ENCODE assay signal across 10 cellular contexts in the genomic region with DNA sequence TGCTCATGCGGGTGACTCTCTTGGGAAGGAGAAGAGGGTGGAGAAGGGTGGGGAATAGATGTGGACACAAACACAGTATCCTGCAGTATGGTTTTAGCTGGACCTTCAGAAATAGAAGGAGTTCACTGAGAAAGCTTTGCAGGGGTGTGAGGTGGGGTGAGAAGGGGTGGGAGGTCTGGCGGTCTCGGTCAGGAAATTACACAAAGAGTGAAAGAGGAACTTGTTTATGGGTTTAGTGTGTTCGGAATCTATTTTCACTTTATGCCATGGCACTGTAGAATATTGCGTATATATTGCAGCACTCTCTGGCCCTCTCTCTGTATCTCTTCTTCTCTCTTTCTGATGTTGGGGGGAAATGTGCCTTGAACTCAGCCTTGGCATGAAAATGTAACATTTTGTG.
DNase-seq lines count a peak whose midpoint lies in the region; ATAC-seq and TF ChIP-seq lines count a peak whose summit lies in the region.
"Had no signal": no experiment of that assay in that cellular context is flagged by ENCODE, and none has a peak within 500 bp of the region (broad histone marks: within the 10 kb centered on the region; RNA-seq: fewer than 3 reads in every experiment).

No MANE protein-coding gene starts in this region.

- H3K27ac ChIP-seq in effector memory CD4-positive, alpha-beta T cell (ENCODE audit: insufficient read depth, low read length, poor library complexity, severe bottlenecking): no peak overlapping the region

- intact Hi-C loops in mucosa of descending colon (cut with DNase I, micrococcal nuclease): no loop called here

- peaks cover 13% of the 10 kb centered on the region for H3K27me3 Mint-ChIP-seq in activated T-cell treated with anti-CD3 and anti-CD28 coated beads, Interleukin-2, amount 50 U/mL, for 24 hours

- no peaks in the 10 kb centered on the region for H3K36me3 ChIP-seq in mucosa of descending colon (ENCODE audit: low read depth)
- H3K36me3 ChIP-seq in effector memory CD4-positive, alpha-beta T cell (ENCODE audit: control insufficient read depth, insufficient read depth, low read length): no peaks in the 10 kb centered on the region

- no peak overlapping the region for H3K4me3 Mint-ChIP-seq in activated T-cell treated with anti-CD3 and anti-CD28 coated beads, Interleukin-2, amount 50 U/mL, for 24 hours
- H3K4me3 Mint-ChIP-seq: activated naive CD8-positive, alpha-beta T cell treated with anti-CD3 and anti-CD28 coated beads, Interleukin-2, amount 10 ng/mL, durations not matched to agents 7 days and 5 days had no signal

- no peaks in the 10 kb centered on the region for H3K4me1 Mint-ChIP-seq in activated T-cell treated with anti-CD3 and anti-CD28 coated beads, Interleukin-2, amount 50 U/mL, for 24 hours (ENCODE audit: low read depth)
- H3K4me1 Mint-ChIP-seq: activated naive CD8-positive, alpha-beta T cell treated with anti-CD3 and anti-CD28 coated beads, Interleukin-2, amount 10 ng/mL, durations not matched to agents 7 days and 5 days had no signal

- H3K4me1 ChIP-seq in mucosa of descending colon (ENCODE audit: low read depth): no peaks in the 10 kb centered on the region
- no peaks in the 10 kb centered on the region for H3K4me1 ChIP-seq in effector memory CD4-positive, alpha-beta T cell (ENCODE audit: control insufficient read depth, insufficient read depth, low read length, poor library complexity, severe bottlenecking)

- H3K9me3 ChIP-seq in mucosa of descending colon: peaks cover 15% of the 10 kb centered on the region
- no peaks in the 10 kb centered on the region for H3K9me3 ChIP-seq in effector memory CD4-positive, alpha-beta T cell (ENCODE audit: control insufficient read depth, low read length)

- TF ChIP-seq CTCF in mucosa of descending colon (IDR thresholded peaks at IDR 0.05): no peak

- H3K36me3 Mint-ChIP-seq in activated T-cell treated with anti-CD3 and anti-CD28 coated beads, Interleukin-2, amount 50 U/mL, for 24 hours (ENCODE audit: low read depth): no peaks in the 10 kb centered on the region
- H3K36me3 Mint-ChIP-seq: activated naive CD8-positive, alpha-beta T cell treated with anti-CD3 and anti-CD28 coated beads, Interleukin-2, amount 10 ng/mL, durations not matched to agents 7 days and 5 days had no signal

- H3K27ac Mint-ChIP-seq in activated T-cell treated with anti-CD3 and anti-CD28 coated beads, Interleukin-2, amount 50 U/mL, for 24 hours: no peak overlapping the region
- H3K27ac Mint-ChIP-seq: activated naive CD8-positive, alpha-beta T cell treated with anti-CD3 and anti-CD28 coated beads, Interleukin-2, amount 10 ng/mL, durations not matched to agents 7 days and 5 days had no signal

- DNase-seq in mucosa of descending colon: no peak
- no peak for DNase-seq in DMS53 treated with DMSO at 0.1 percent for 48 hours (lab: John Stamatoyannopoulos, UW; ENCODE audit: unreplicated experiment)
- DNase-seq in activated T-cell treated with anti-CD3 and anti-CD28 coated beads, Interleukin-2, amount 50 U/mL, for 24 hours: no peak
- no peak for DNase-seq in NCI-H1105 treated with DMSO at 0.1 percent for 48 hours (lab: John Stamatoyannopoulos, UW)
- no peak for DNase-seq in effector memory CD4-positive, alpha-beta T cell
- DNase-seq: activated naive CD8-positive, alpha-beta T cell treated with anti-CD3 and anti-CD28 coated beads, Interleukin-2, amount 10 ng/mL, durations not matched to agents 7 days and 5 days; NCI-H1417 had no signal

- ATAC-seq in GM18873 (IDR thresholded peaks at IDR 0.05; ENCODE audit: low FRiP score, unreplicated experiment) (peak; percentile 89), HG02588 (IDR thresholded peaks at IDR 0.05; ENCODE audit: unreplicated experiment) (peak; percentile 96), HG03558 (IDR thresholded peaks at IDR 0.05; ENCODE audit: extremely low read depth, unreplicated experiment) (peak; percentile 84), mucosa of descending colon (peak; percentile 10)

- H3K27me3 ChIP-seq in effector memory CD4-positive, alpha-beta T cell (replicated peaks; ENCODE audit: control insufficient read depth, insufficient read depth, low read length, poor library complexity, severe bottlenecking): no peaks in the 10 kb centered on the region

- H3K4me3 ChIP-seq in mucosa of descending colon: no peak overlapping the region
- no peak overlapping the region for H3K4me3 ChIP-seq in effector memory CD4-positive, alpha-beta T cell (ENCODE audit: insufficient read depth, low read depth, low read length, poor library complexity, severe bottlenecking)

- peaks cover 4% of the 10 kb centered on the region for H3K9me3 Mint-ChIP-seq in activated T-cell treated with anti-CD3 and anti-CD28 coated beads, Interleukin-2, amount 50 U/mL, for 24 hours

Comparison
In these comparisons a context has a peak if more than half of its experiments do, and no peak if none do; other contexts are left out.
1. ATAC-seq: peak in every context shown above with its lines; median percentile 96 in HG02588; 89 in GM18873; 84 in HG03558; 10 in mucosa of descending colon.